28 cellular contexts compared by ENCODE assay signal in genomic region chr4:121054373-121054772, GRCh38. TPM values are rescaled to one million over a fixed set of nuclear protein-coding genes. Genes with fewer than 3 reads are reported as not detected.
"Had no signal": no experiment of that assay in that cellular context is flagged by ENCODE, and none has a peak within 500 bp of the region (broad histone marks: within the 10 kb centered on the region; RNA-seq: fewer than 3 reads in every experiment).

No MANE protein-coding gene starts in this region.

- H3K27ac Mint-ChIP-seq: activated CD4-positive, alpha-beta memory T cell treated with anti-CD3 and anti-CD28 coated beads, Interleukin-2, amount 10 ng/mL, durations not matched to agents 7 days and 5 days; activated CD4-positive, alpha-beta T cell treated with anti-CD3 and anti-CD28 coated beads, Interleukin-2, amount 10 ng/mL, durations not matched to agents 7 days and 5 days; activated naive CD4-positive, alpha-beta T cell treated with anti-CD3 and anti-CD28 coated beads, Interleukin-2, amount 10 ng/mL, durations not matched to agents 7 days and 5 days; activated naive CD4-positive, alpha-beta T cell treated with anti-CD3 and anti-CD28 coated beads, Interleukin-2, amount 50 U/mL, for 72 hours; activated naive CD8-positive, alpha-beta T cell treated with anti-CD3 and anti-CD28 coated beads, Interleukin-2, amount 10 ng/mL, durations not matched to agents 7 days and 5 days; activated T-cell treated with anti-CD3 and anti-CD28 coated beads, Interleukin-2, amount 50 U/mL, for 24 hours; activated T-cell treated with anti-CD3 and anti-CD28 coated beads, Interleukin-2, amount 50 U/mL, for 72 hours; brain; T-helper 1 cell treated with Interleukin-12 subunit alpha and Interleukin-12 subunit beta and Interleukin-4 antibody, amounts not matched to agents 30 μg/mL and 1 μg/mL, for 36 hours; WTC11 had no signal

- ATAC-seq: activated naive CD4-positive, alpha-beta T cell treated with anti-CD3 and anti-CD28 coated beads, Interleukin-2, amount 50 U/mL, for 72 hours; activated T-cell treated with anti-CD3 and anti-CD28 coated beads, Interleukin-2, amount 50 U/mL, for 72 hours; esophagus mucosa; WTC11 had no signal

- H3K27me3 Mint-ChIP-seq: brain had no signal

- H3K4me3 Mint-ChIP-seq: activated CD4-positive, alpha-beta memory T cell treated with anti-CD3 and anti-CD28 coated beads, Interleukin-2, amount 10 ng/mL, durations not matched to agents 7 days and 5 days; activated CD4-positive, alpha-beta T cell treated with anti-CD3 and anti-CD28 coated beads, Interleukin-2, amount 10 ng/mL, durations not matched to agents 7 days and 5 days; activated naive CD4-positive, alpha-beta T cell treated with anti-CD3 and anti-CD28 coated beads, Interleukin-2, amount 10 ng/mL, durations not matched to agents 7 days and 5 days; activated naive CD8-positive, alpha-beta T cell treated with anti-CD3 and anti-CD28 coated beads, Interleukin-2, amount 10 ng/mL, durations not matched to agents 7 days and 5 days; activated T-cell treated with anti-CD3 and anti-CD28 coated beads, Interleukin-2, amount 50 U/mL, for 24 hours; activated T-cell treated with anti-CD3 and anti-CD28 coated beads, Interleukin-2, amount 50 U/mL, for 72 hours; brain; T-helper 1 cell treated with Interleukin-12 subunit alpha and Interleukin-12 subunit beta and Interleukin-4 antibody, amounts not matched to agents 30 μg/mL and 1 μg/mL, for 36 hours; WTC11 had no signal

- H3K36me3 ChIP-seq: ascending aorta, breast epithelium, cardiac muscle cell, colonic mucosa had no signal

- H3K9me3 Mint-ChIP-seq: activated CD4-positive, alpha-beta memory T cell treated with anti-CD3 and anti-CD28 coated beads, Interleukin-2, amount 10 ng/mL, durations not matched to agents 7 days and 5 days; activated CD4-positive, alpha-beta T cell treated with anti-CD3 and anti-CD28 coated beads, Interleukin-2, amount 10 ng/mL, durations not matched to agents 7 days and 5 days; activated naive CD4-positive, alpha-beta T cell treated with anti-CD3 and anti-CD28 coated beads, Interleukin-2, amount 10 ng/mL, durations not matched to agents 7 days and 5 days; activated naive CD4-positive, alpha-beta T cell treated with anti-CD3 and anti-CD28 coated beads, Interleukin-2, amount 50 U/mL, for 72 hours; activated naive CD8-positive, alpha-beta T cell treated with anti-CD3 and anti-CD28 coated beads, Interleukin-2, amount 10 ng/mL, durations not matched to agents 7 days and 5 days; activated T-cell treated with anti-CD3 and anti-CD28 coated beads, Interleukin-2, amount 50 U/mL, for 24 hours; activated T-cell treated with anti-CD3 and anti-CD28 coated beads, Interleukin-2, amount 50 U/mL, for 72 hours; brain; T-helper 1 cell treated with Interleukin-12 subunit alpha and Interleukin-12 subunit beta and Interleukin-4 antibody, amounts not matched to agents 30 μg/mL and 1 μg/mL, for 36 hours had no signal

- H3K27ac ChIP-seq: ascending aorta, breast epithelium, cardiac muscle cell, colonic mucosa, VCaP had no signal

- DNase-seq: activated CD4-positive, alpha-beta memory T cell treated with anti-CD3 and anti-CD28 coated beads, Interleukin-2, amount 10 ng/mL, durations not matched to agents 7 days and 5 days; activated CD4-positive, alpha-beta T cell treated with anti-CD3 and anti-CD28 coated beads for 1 hour; activated CD4-positive, alpha-beta T cell treated with anti-CD3 and anti-CD28 coated beads for 4 hours; activated CD4-positive, alpha-beta T cell treated with anti-CD3 and anti-CD28 coated beads, Interleukin-2, amount 10 ng/mL, durations not matched to agents 7 days and 5 days; activated CD4-positive, alpha-beta T cell treated with anti-CD3 and anti-CD28 coated beads, Interleukin-2, amount 50 U/mL, for 4 hours; activated CD8-positive, alpha-beta memory T cell treated with anti-CD3 and anti-CD28 coated beads, Interleukin-2, amount 50 U/mL, for 48 hours; activated gamma-delta T cell; activated naive CD4-positive, alpha-beta T cell; activated naive CD4-positive, alpha-beta T cell treated with anti-CD3 and anti-CD28 coated beads, Interleukin-2, amount 10 ng/mL, durations not matched to agents 7 days and 5 days; activated naive CD8-positive, alpha-beta T cell treated with anti-CD3 and anti-CD28 coated beads, Interleukin-2, amount 10 ng/mL, durations not matched to agents 7 days and 5 days; activated T-cell treated with anti-CD3 and anti-CD28 coated beads for 4 hours; activated T-cell treated with anti-CD3 and anti-CD28 coated beads, Interleukin-2, amount 50 U/mL, for 24 hours; activated T-cell treated with anti-CD3 and anti-CD28 coated beads, Interleukin-2, amount 50 U/mL, for 72 hours; central memory CD4-positive, alpha-beta T cell; cerebellar nuclear complex; effector CD8-positive, alpha-beta T cell; T-helper 9 cell had no signal

- H3K4me1 Mint-ChIP-seq: brain had no signal

- H3K27me3 ChIP-seq: ascending aorta, cardiac muscle cell, colonic mucosa had no signal

- H3K9me3 ChIP-seq: ascending aorta, breast epithelium, colonic mucosa had no signal

- H3K4me1 ChIP-seq: ascending aorta, breast epithelium, colonic mucosa had no signal

- H3K36me3 Mint-ChIP-seq: activated naive CD4-positive, alpha-beta T cell treated with anti-CD3 and anti-CD28 coated beads, Interleukin-2, amount 10 ng/mL, durations not matched to agents 7 days and 5 days; activated naive CD4-positive, alpha-beta T cell treated with anti-CD3 and anti-CD28 coated beads, Interleukin-2, amount 50 U/mL, for 72 hours; activated naive CD8-positive, alpha-beta T cell treated with anti-CD3 and anti-CD28 coated beads, Interleukin-2, amount 10 ng/mL, durations not matched to agents 7 days and 5 days; brain; WTC11 had no signal

- H3K4me3 ChIP-seq: ascending aorta, breast epithelium, cardiac muscle cell, colonic mucosa had no signal

RNA-seq across cellular contexts. Expression of gene NDNF, which starts 18.0 kb away (rescaled TPM):
- total RNA-seq: T-helper 2 cell treated with Interferon-gamma antibody and Interleukin-4, amounts not matched to agents 100 ng/mL and 5 ng/mL, for 36 hours had no signal
